Comparison of ENCODE assay signal across 19 cellular contexts in the genomic region with DNA sequence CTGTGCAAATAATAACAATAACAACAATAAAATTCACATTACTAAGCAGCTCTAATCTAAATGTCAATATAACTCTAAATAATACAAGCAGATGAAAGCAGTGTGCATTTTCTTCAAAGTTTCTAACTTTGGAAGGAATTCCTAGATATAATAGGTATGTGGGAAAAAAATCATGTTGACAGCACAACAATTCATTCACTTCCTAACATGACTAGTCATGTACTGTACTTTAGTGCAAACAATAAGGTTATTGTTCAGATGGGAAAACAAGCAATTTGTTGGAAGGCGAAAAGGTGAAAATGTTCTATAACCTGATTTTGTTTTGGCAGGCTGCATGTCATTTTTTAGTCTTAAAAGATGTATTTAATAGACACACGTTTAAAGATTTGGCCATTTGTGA.
"Had no signal": no experiment of that assay in that cellular context is flagged by ENCODE, and none has a peak within 500 bp of the region (broad histone marks: within the 10 kb centered on the region; RNA-seq: fewer than 3 reads in every experiment).

No MANE protein-coding gene starts in this region.

- H3K36me3 ChIP-seq: tibial nerve, vagina had no signal

- H3K4me3 ChIP-seq: tibial nerve, vagina had no signal

- DNase-seq: activated CD4-positive, alpha-beta T cell treated with anti-CD3 and anti-CD28 coated beads, Interleukin-2, amount 10 ng/mL, durations not matched to agents 24 days and 14 days; activated CD8-positive, alpha-beta T cell treated with anti-CD3 and anti-CD28 coated beads for 36 hours; activated naive CD4-positive, alpha-beta T cell treated with Interleukin-2 at 50 U/mL for 16 hours; activated naive CD8-positive, alpha-beta T cell treated with anti-CD3 and anti-CD28 coated beads, Interleukin-2, amount 10 ng/mL, durations not matched to agents 7 days and 5 days; activated T-cell treated with anti-CD3 and anti-CD28 coated beads, Interleukin-2, amount 50 U/mL, for 1 hour; amygdala; effector CD8-positive, alpha-beta T cell; foreskin fibroblast; hypothalamus; islet precursor cell; occipital lobe; retina; stimulated activated naive CD8-positive, alpha-beta T cell treated with anti-CD3 and anti-CD28 coated beads, Interleukin-15, Interleukin-2, amounts not matched to agents 100 U/mL and 50 U/mL, for 24 hours; substantia nigra; T-cell; T-helper 9 cell had no signal

- H3K27me3 ChIP-seq: tibial nerve, vagina had no signal

- H3K27ac ChIP-seq: tibial nerve, vagina had no signal

- ATAC-seq: activated CD8-positive, alpha-beta T cell treated with anti-CD3 and anti-CD28 coated beads for 36 hours; left lobe of liver; stimulated activated naive CD8-positive, alpha-beta T cell treated with anti-CD3 and anti-CD28 coated beads, Interleukin-15, Interleukin-2, amounts not matched to agents 100 U/mL and 50 U/mL, for 24 hours; T-cell had no signal

- H3K9me3 ChIP-seq: tibial nerve, vagina had no signal
